In genomic region chr10:115094605-115095004, GRCh38 we compare ENCODE assay signal across 13 cellular contexts. TPM values are rescaled to one million over a fixed set of nuclear protein-coding genes. Genes with fewer than 3 reads are reported as not detected.
A peak's percentile ranks its signal among the peaks of the same experiment; 100 is the strongest.
DNase-seq lines count a peak whose midpoint lies in the region; ATAC-seq, FAIRE-seq and TF ChIP-seq lines count a peak whose summit lies in the region.
"Had no signal": no experiment of that assay in that cellular context is flagged by ENCODE, and none has a peak within 500 bp of the region (broad histone marks: within the 10 kb centered on the region; RNA-seq: fewer than 3 reads in every experiment).

No MANE protein-coding gene starts in this region.

- H3K9ac ChIP-seq in muscle layer of colon (ENCODE audit: low read length) = peak overlapping the region; percentile 97

- CTCF ChIA-PET in activated naive CD4-positive, alpha-beta T cell treated with anti-CD3 and anti-CD28 coated beads for 36 hours (lab: Charles Lee) = no interaction called here

- H3K9me3 Mint-ChIP-seq in activated naive CD4-positive, alpha-beta T cell treated with anti-CD3 and anti-CD28 coated beads, Interleukin-2, amount 50 U/mL, for 24 hours = no peaks in the 10 kb centered on the region
- no peaks in the 10 kb centered on the region for H3K9me3 Mint-ChIP-seq in activated naive CD4-positive, alpha-beta T cell treated with anti-CD3 and anti-CD28 coated beads for 36 hours
- H3K9me3 Mint-ChIP-seq in activated naive CD8-positive, alpha-beta T cell (ENCODE audit: low read depth) = no peaks in the 10 kb centered on the region

- peak overlapping the region; percentile 75 for H3K4me3 Mint-ChIP-seq in activated naive CD4-positive, alpha-beta T cell treated with anti-CD3 and anti-CD28 coated beads, Interleukin-2, amount 50 U/mL, for 24 hours
- no peak overlapping the region for H3K4me3 Mint-ChIP-seq in activated naive CD4-positive, alpha-beta T cell treated with anti-CD3 and anti-CD28 coated beads for 36 hours
- H3K4me3 Mint-ChIP-seq in activated naive CD8-positive, alpha-beta T cell = peak overlapping the region; percentile 77

- no peak for ATAC-seq in thoracic aorta (ENCODE audit: insufficient number of reproducible peaks, low FRiP score, low read depth)
- ATAC-seq: activated CD4-positive, CD25-positive, alpha-beta regulatory T cell treated with anti-CD3 and anti-CD28 coated beads, Interleukin-2, amount 50 U/mL, for 24 hours had no signal

- TF ChIP-seq CTCF in thoracic aorta (IDR thresholded peaks at IDR 0.05) = no peak

- H3K27me3 Mint-ChIP-seq in activated naive CD4-positive, alpha-beta T cell treated with anti-CD3 and anti-CD28 coated beads, Interleukin-2, amount 50 U/mL, for 24 hours = peaks cover 46% of the 10 kb centered on the region
- peaks cover 41% of the 10 kb centered on the region for H3K27me3 Mint-ChIP-seq in activated naive CD4-positive, alpha-beta T cell treated with anti-CD3 and anti-CD28 coated beads for 36 hours (ENCODE audit: low read depth)
- peaks cover 38% of the 10 kb centered on the region for H3K27me3 Mint-ChIP-seq in activated naive CD8-positive, alpha-beta T cell

- H3K27ac ChIP-seq in muscle layer of colon (ENCODE audit: low read depth, low read length) (peak overlapping the region; percentile 80), thoracic aorta (no peak overlapping the region), substantia nigra (ENCODE audit: low read depth, low read length, poor library complexity, severe bottlenecking) (no peak overlapping the region)
- H3K27ac ChIP-seq: C4-2B had no signal

- intact Hi-C loops in activated naive CD4-positive, alpha-beta T cell treated with anti-CD3 and anti-CD28 coated beads for 36 hours (cut with micrococcal nuclease) = loop anchor here (5.0 to 10.0 kb wide), 2 partner anchors 220 to 272 kb away; partner anchors contain the start of gene FHIP2A

- FAIRE-seq in frontal cortex (lab: Jason Lieb, UNC) = no peak

- H3K36me3 Mint-ChIP-seq in activated naive CD4-positive, alpha-beta T cell treated with anti-CD3 and anti-CD28 coated beads, Interleukin-2, amount 50 U/mL, for 24 hours = peaks cover 1% of the 10 kb centered on the region
- no peaks in the 10 kb centered on the region for H3K36me3 Mint-ChIP-seq in activated naive CD4-positive, alpha-beta T cell treated with anti-CD3 and anti-CD28 coated beads for 36 hours (ENCODE audit: low read depth)
- H3K36me3 Mint-ChIP-seq in activated naive CD8-positive, alpha-beta T cell = no peaks in the 10 kb centered on the region

- H3K9me3 ChIP-seq in muscle layer of colon (ENCODE audit: low read length) = no peaks in the 10 kb centered on the region
- no peaks in the 10 kb centered on the region for H3K9me3 ChIP-seq in thoracic aorta
- H3K9me3 ChIP-seq: body of pancreas had no signal

- H3K4me1 Mint-ChIP-seq in activated naive CD4-positive, alpha-beta T cell treated with anti-CD3 and anti-CD28 coated beads, Interleukin-2, amount 50 U/mL, for 24 hours = peaks cover 15% of the 10 kb centered on the region
- peaks cover 5% of the 10 kb centered on the region for H3K4me1 Mint-ChIP-seq in activated naive CD4-positive, alpha-beta T cell treated with anti-CD3 and anti-CD28 coated beads for 36 hours (ENCODE audit: low read depth)
- H3K4me1 Mint-ChIP-seq in activated naive CD8-positive, alpha-beta T cell (ENCODE audit: low read depth) = peaks cover 8% of the 10 kb centered on the region

- H3K4me3 ChIP-seq in muscle layer of colon (ENCODE audit: low read depth in 1 of 2, low read length in 2 of 2) = peak overlapping the region in 1 of 2 donors; percentile 79
- peak overlapping the region; percentile 82 for H3K4me3 ChIP-seq in thoracic aorta

- H3K27me3 ChIP-seq in muscle layer of colon (ENCODE audit: control insufficient read depth in 1 of 2, insufficient read depth in 2 of 2, low read length in 2 of 2) (peaks cover 0 to 5% of the 10 kb centered on the region in 2 donors), thoracic aorta (replicated peaks; ENCODE audit: insufficient read depth) (no peaks in the 10 kb centered on the region)
- H3K27me3 ChIP-seq: body of pancreas had no signal

- H3K4me1 ChIP-seq in muscle layer of colon (ENCODE audit: insufficient read depth, low read length) (peaks cover 14% of the 10 kb centered on the region), thoracic aorta (ENCODE audit: control insufficient read depth in 1 of 2, low read depth in 2 of 2) (peaks cover 0 to 19% of the 10 kb centered on the region in 2 donors)

- DNase-seq in activated naive CD4-positive, alpha-beta T cell treated with anti-CD3 and anti-CD28 coated beads for 36 hours = no peak
- DNase-seq in thoracic aorta (ENCODE audit: low spot score) (no peak), GF-D8 (lab: John Stamatoyannopoulos, UW) (no peak), substantia nigra (lab: John Stamatoyannopoulos, UW) (no peak), frontal cortex (ENCODE audit: low spot score in 2 of 2) (no peak)
- DNase-seq: NCI-H1048 had no signal

- H3K36me3 ChIP-seq in muscle layer of colon (ENCODE audit: insufficient read depth, low read length) (no peaks in the 10 kb centered on the region), thoracic aorta (no peaks in the 10 kb centered on the region)

- H3K27ac Mint-ChIP-seq in activated naive CD4-positive, alpha-beta T cell treated with anti-CD3 and anti-CD28 coated beads, Interleukin-2, amount 50 U/mL, for 24 hours = no peak overlapping the region
- H3K27ac Mint-ChIP-seq in activated naive CD4-positive, alpha-beta T cell treated with anti-CD3 and anti-CD28 coated beads for 36 hours = no peak overlapping the region
- no peak overlapping the region for H3K27ac Mint-ChIP-seq in activated naive CD8-positive, alpha-beta T cell

RNA-seq across cellular contexts. Expression of gene ATRNL1, which starts 1.4 kb away (rescaled TPM):
- not detected for total RNA-seq in activated naive CD4-positive, alpha-beta T cell treated with anti-CD3 and anti-CD28 coated beads for 36 hours
- total RNA-seq in thoracic aorta = 10 to 100 TPM; 24.6 to 57.4 TPM
- 909 TPM for total RNA-seq in frontal cortex
- total RNA-seq: OCI-LY7 had no signal

Comparison
In these comparisons a context has a peak if more than half of its experiments do, and no peak if none do; other contexts are left out.
1. RNA of gene ATRNL1, which starts 1.4 kb away (total RNA-seq): 909 TPM in frontal cortex (single experiment) and 24.6 to 57.4 TPM in thoracic aorta; not detected in activated naive CD4-positive, alpha-beta T cell treated with anti-CD3 and anti-CD28 coated beads for 36 hours; every median in the first group is over 10 times any median in the second.